In genomic region chr4:135411251-135411650, GRCh38 we compare ENCODE assay signal across 18 cellular contexts.
A peak's percentile ranks its signal among the peaks of the same experiment; 100 is the strongest.
DNase-seq lines count a peak whose midpoint lies in the region; TF ChIP-seq lines count a peak whose summit lies in the region.
"Had no signal": no experiment of that assay in that cellular context is flagged by ENCODE, and none has a peak within 500 bp of the region (broad histone marks: within the 10 kb centered on the region; RNA-seq: fewer than 3 reads in every experiment).

No MANE protein-coding gene starts in this region.

- no peak overlapping the region for H3K4me3 Mint-ChIP-seq in HFFc6
- H3K4me3 Mint-ChIP-seq in immature natural killer cell = no peak overlapping the region
- H3K4me3 Mint-ChIP-seq: B cell; CD4-positive, CD25-positive, alpha-beta regulatory T cell; CD8-positive, alpha-beta T cell had no signal

- WGBS in mesenchymal stem cell = 50% methylated on average over 1 of the region's 2 CpGs

- no peak overlapping the region for H2AFZ ChIP-seq in mesenchymal stem cell (ENCODE audit: low read depth, low read length)
- H2AFZ ChIP-seq: GM23248 had no signal

- H3K27ac Mint-ChIP-seq in HFFc6 (no peak overlapping the region), immature natural killer cell (no peak overlapping the region)
- H3K27ac Mint-ChIP-seq: B cell; CD4-positive, CD25-positive, alpha-beta regulatory T cell; CD8-positive, alpha-beta T cell had no signal

- no peak for TF ChIP-seq CTCF in HFFc6 (IDR thresholded peaks at IDR 0.05)

- no peak overlapping the region for H2BK5ac ChIP-seq in mesenchymal stem cell (ENCODE audit: low read depth, low read length, poor library complexity, severe bottlenecking)

- no peak overlapping the region for H3K18ac ChIP-seq in mesenchymal stem cell (ENCODE audit: low read depth in 1 of 2, low read length in 2 of 2)

- H3K4me1 ChIP-seq in mesenchymal stem cell (ENCODE audit: control insufficient read depth, insufficient read depth, low read depth, low read length) = no peaks in the 10 kb centered on the region
- H3K4me1 ChIP-seq: BLaER1, Caco-2 had no signal

- H3K4me3 ChIP-seq in mesenchymal stem cell (ENCODE audit: insufficient read depth in 1 of 2, low read depth in 1 of 2, low read length in 2 of 2) = no peak overlapping the region
- H3K4me3 ChIP-seq: BLaER1, GM23248 had no signal

- no peak overlapping the region for H4K91ac ChIP-seq in mesenchymal stem cell (ENCODE audit: low read length)

- H2BK120ac ChIP-seq in mesenchymal stem cell (ENCODE audit: low read depth, low read length) = no peak overlapping the region

- H3K4ac ChIP-seq in mesenchymal stem cell (ENCODE audit: low read depth in 1 of 2, low read length in 2 of 2) = no peak overlapping the region

- no peak overlapping the region for H2AK5ac ChIP-seq in mesenchymal stem cell (ENCODE audit: low read length, severe bottlenecking)

- no peak overlapping the region for H2BK15ac ChIP-seq in mesenchymal stem cell (ENCODE audit: low read depth, poor library complexity, severe bottlenecking)

- no peaks in the 10 kb centered on the region for H3K79me1 ChIP-seq in mesenchymal stem cell (replicated peaks; ENCODE audit: low read length, poor library complexity, severe bottlenecking)

- H2BK12ac ChIP-seq in mesenchymal stem cell (ENCODE audit: low read length in 2 of 2) = no peak overlapping the region

- no peak overlapping the region for H3K14ac ChIP-seq in mesenchymal stem cell (ENCODE audit: low read length in 2 of 2)

- no peak overlapping the region for H3K27ac ChIP-seq in mesenchymal stem cell (ENCODE audit: low read length, poor library complexity, severe bottlenecking)
- H3K27ac ChIP-seq: 22Rv1, BLaER1, C4-2B, GM23248 had no signal

- H3K36me3 ChIP-seq in mesenchymal stem cell (ENCODE audit: control insufficient read depth in 1 of 2, insufficient read depth in 2 of 2, low read depth in 1 of 2, low read length in 2 of 2) = no peaks in the 10 kb centered on the region
- H3K36me3 ChIP-seq: BLaER1 had no signal

- no peak overlapping the region for H4K8ac ChIP-seq in mesenchymal stem cell (ENCODE audit: low read length)

- no peak overlapping the region for H3K23ac ChIP-seq in mesenchymal stem cell (ENCODE audit: low read length in 2 of 2)

- H3K9ac ChIP-seq in mesenchymal stem cell (ENCODE audit: low read length) = no peak overlapping the region
- H3K9ac ChIP-seq: BLaER1, GM23248 had no signal

- H3K27me3 ChIP-seq in mesenchymal stem cell (ENCODE audit: control insufficient read depth in 1 of 2, insufficient read depth in 1 of 2, low read length in 2 of 2) = no peaks in the 10 kb centered on the region
- H3K27me3 ChIP-seq: BLaER1 had no signal

- H3K4me2 ChIP-seq in mesenchymal stem cell (ENCODE audit: low read length, poor library complexity, severe bottlenecking) = no peak overlapping the region
- H3K4me2 ChIP-seq: BLaER1 had no signal

- DNase-seq in HFFc6 (peak; percentile 28), amniotic epithelial cell (ENCODE audit: low read depth) (peak; percentile 22), mesenchymal stem cell (peak; percentile 10), NAMALWA (ENCODE audit: low spot score) (no peak), immature natural killer cell (no peak), kidney tubule cell (ENCODE audit: low spot score) (no peak)
- DNase-seq: Caco-2; CD4-positive, CD25-positive, alpha-beta regulatory T cell; CD8-positive, alpha-beta T cell; DMS153; DND-41; GM23248; H7; HCEC 1CT had no signal

- H3K27me3 Mint-ChIP-seq in HFFc6 (ENCODE audit: insufficient read depth) = no peaks in the 10 kb centered on the region; the same call in 1 of the 2 replicates
- H3K27me3 Mint-ChIP-seq in immature natural killer cell (ENCODE audit: low read depth in 3 of 3) = no peaks in the 10 kb centered on the region
- H3K27me3 Mint-ChIP-seq: B cell; CD4-positive, CD25-positive, alpha-beta regulatory T cell had no signal

- no peaks in the 10 kb centered on the region for H3K9me3 ChIP-seq in mesenchymal stem cell (ENCODE audit: control insufficient read depth, low read length)
- H3K9me3 ChIP-seq: Caco-2 had no signal

- H3K4me1 Mint-ChIP-seq in HFFc6 (ENCODE audit: low read depth) (no peaks in the 10 kb centered on the region), immature natural killer cell (no peaks in the 10 kb centered on the region)
- H3K4me1 Mint-ChIP-seq: B cell had no signal

- H3K36me3 Mint-ChIP-seq in HFFc6 (ENCODE audit: low read depth) (no peaks in the 10 kb centered on the region), immature natural killer cell (no peaks in the 10 kb centered on the region)
- H3K36me3 Mint-ChIP-seq: CD4-positive, CD25-positive, alpha-beta regulatory T cell; CD8-positive, alpha-beta T cell had no signal

- H3K9me3 Mint-ChIP-seq in HFFc6 = peaks cover 10% of the 10 kb centered on the region
- H3K9me3 Mint-ChIP-seq in immature natural killer cell = peaks cover 6 to 42% (median 22%) of the 10 kb centered on the region in 6 donors

Comparison
In these comparisons a context has a peak if more than half of its experiments do, and no peak if none do; other contexts are left out.
1. DNase-seq: peak in HFFc6 (single experiment), amniotic epithelial cell (single experiment) and mesenchymal stem cell (single experiment); none in NAMALWA (single experiment), immature natural killer cell (0 of 3) and kidney tubule cell (single experiment).